In the genomic region with DNA sequence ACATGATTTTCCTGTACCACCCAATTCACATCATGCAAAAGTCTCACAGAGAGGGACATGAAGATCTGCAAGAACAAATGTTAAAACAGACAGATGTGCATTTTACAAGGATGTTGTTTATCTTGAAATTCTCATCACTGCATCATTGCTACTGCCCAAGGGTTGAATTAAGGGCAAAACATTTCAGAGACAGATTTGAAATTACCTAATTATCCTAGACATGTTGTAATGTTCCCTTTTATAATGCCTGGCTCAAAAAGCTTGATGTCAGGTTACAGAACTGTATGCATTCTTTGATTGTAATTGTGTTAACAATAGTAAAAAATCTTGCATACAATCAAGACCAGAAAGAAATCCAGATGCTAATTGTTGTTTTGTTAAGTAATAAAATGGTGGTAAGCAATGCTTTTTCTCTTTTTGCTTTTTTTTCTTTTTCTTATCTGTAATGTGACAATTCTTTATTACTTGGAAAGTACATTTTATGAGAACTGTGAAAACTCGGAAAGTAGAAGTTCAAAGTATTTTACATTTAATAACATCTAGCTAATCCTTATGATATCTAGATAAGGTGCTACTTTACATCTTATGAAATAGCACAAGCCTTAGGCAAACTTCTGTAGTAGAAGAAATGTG, we compare ENCODE assay signal across 15 cellular contexts. TPM values are rescaled to one million over a fixed set of nuclear protein-coding genes. Genes with fewer than 3 reads are reported as not detected.
DNase-seq lines count a peak whose midpoint lies in the region; ATAC-seq and TF ChIP-seq lines count a peak whose summit lies in the region.
"Had no signal": no experiment of that assay in that cellular context is flagged by ENCODE, and none has a peak within 500 bp of the region (broad histone marks: within the 10 kb centered on the region; RNA-seq: fewer than 3 reads in every experiment).

No MANE protein-coding gene starts in this region.

- CTCF ChIA-PET in A673 (lab: Charles Lee): no interaction called here

- H3K27ac ChIP-seq in GM23248: no peak overlapping the region
- peak overlapping the region; percentile 60; the same call in 1 of the 2 replicates for H3K27ac ChIP-seq in SK-N-MC
- H3K27ac ChIP-seq in smooth muscle cell (ENCODE audit: low read depth): peak overlapping the region; percentile 99
- no peak overlapping the region for H3K27ac ChIP-seq in A673 (ENCODE audit: low read depth, low read length, poor library complexity, severe bottlenecking)
- H3K27ac ChIP-seq: KMS-11 had no signal

- no peak for TF ChIP-seq CTCF in smooth muscle cell (IDR thresholded peaks at IDR 0.05; ENCODE audit: borderline replicate concordance, insufficient read depth, poor library complexity, severe bottlenecking)
- no peak for TF ChIP-seq CTCF in A673 (conservative IDR thresholded peaks at IDR 0.05; ENCODE audit: low read depth, low read length)

- H4K20me1 ChIP-seq in GM23248 (ENCODE audit: insufficient read depth): no peaks in the 10 kb centered on the region
- no peaks in the 10 kb centered on the region for H4K20me1 ChIP-seq in smooth muscle cell (ENCODE audit: low read depth)

- intact Hi-C loops in A673 (cut with micrococcal nuclease; ENCODE audit: unreplicated experiment): no loop called here

- in situ Hi-C loops in GM23248 (cut with MboI): no loop called here

- BruUV-seq in A673 (replicated peaks; lab: Mats Ljungman, UMichigan): no TSS peak

- POLR2A ChIA-PET in A673 (lab: Charles Lee; ENCODE audit: low non-redundant PET): no interaction called here

- no peaks in the 10 kb centered on the region; the same call in 1 of the 2 replicates for H3K36me3 ChIP-seq in GM23248 (ENCODE audit: low read depth)
- no peaks in the 10 kb centered on the region for H3K36me3 ChIP-seq in SK-N-MC (ENCODE audit: insufficient read depth, low read length)
- H3K36me3 ChIP-seq in smooth muscle cell (ENCODE audit: low read depth): no peaks in the 10 kb centered on the region
- H3K36me3 ChIP-seq in A673 (ENCODE audit: insufficient read depth, low read length, poor library complexity, severe bottlenecking): no peaks in the 10 kb centered on the region

- H3K4me3 ChIP-seq in GM23248 (no peak overlapping the region), SK-N-MC (no peak overlapping the region), smooth muscle cell (no peak overlapping the region), A673 (ENCODE audit: low read depth, low read length, poor library complexity, severe bottlenecking) (no peak overlapping the region)

- H2AFZ ChIP-seq in GM23248 (no peak overlapping the region), smooth muscle cell (ENCODE audit: low read depth) (no peak overlapping the region)

- no peaks in the 10 kb centered on the region for H3K27me3 ChIP-seq in GM23248 (replicated peaks; ENCODE audit: insufficient read depth)
- no peaks in the 10 kb centered on the region for H3K27me3 ChIP-seq in smooth muscle cell (ENCODE audit: low read depth)
- no peaks in the 10 kb centered on the region for H3K27me3 ChIP-seq in A673 (replicated peaks; ENCODE audit: insufficient read depth, low read depth, low read length, poor library complexity)

- DNase-seq in GM23248: peak; percentile 26
- no peak for DNase-seq in SK-N-MC (ENCODE audit: low read depth, low spot score)
- peak; percentile 60 for DNase-seq in fibroblast of gingiva (ENCODE audit: low read depth)
- no peak for DNase-seq in smooth muscle cell (lab: John Stamatoyannopoulos, UW; ENCODE audit: unreplicated experiment)
- no peak for DNase-seq in A673 (ENCODE audit: low spot score)
- no peak for DNase-seq in central memory CD4-positive, alpha-beta T cell
- DNase-seq: CD4-positive, alpha-beta memory T cell; DMS53; MV-4-11; NCI-H1930; NCI-H226; NCI-H524; SIG-M5 had no signal

- WGBS in GM23248 (ENCODE audit: low coverage in 1 of 2, low lambda C conversion rate in 2 of 2, missing lambda C conversion rate in 2 of 2), 2 experiments: 62 to 70% methylated on average over 1 of the region's 1 CpG
- 47% methylated on average over 1 of the region's 1 CpG for WGBS in smooth muscle cell (ENCODE audit: low lambda C conversion rate)

- H3K9me2 ChIP-seq in GM23248 (ENCODE audit: insufficient read depth): no peaks in the 10 kb centered on the region

- H3K79me2 ChIP-seq in GM23248 (ENCODE audit: insufficient read depth): peaks cover 10% of the 10 kb centered on the region
- no peaks in the 10 kb centered on the region for H3K79me2 ChIP-seq in smooth muscle cell (ENCODE audit: low read depth)

- peaks cover 56% of the 10 kb centered on the region for H3F3A ChIP-seq in GM23248 (ENCODE audit: insufficient read depth)
- peaks cover 25% of the 10 kb centered on the region for H3F3A ChIP-seq in smooth muscle cell (ENCODE audit: low read depth)

- peaks cover 31% of the 10 kb centered on the region for H3K4me1 ChIP-seq in GM23248 (ENCODE audit: insufficient read depth)
- H3K4me1 ChIP-seq in smooth muscle cell (ENCODE audit: low read depth): peaks cover 24% of the 10 kb centered on the region
- H3K4me1 ChIP-seq in A673 (ENCODE audit: insufficient read depth, low read length, poor library complexity, severe bottlenecking): peaks cover 19% of the 10 kb centered on the region

- no peak for ATAC-seq in GM19035 (IDR thresholded peaks at IDR 0.05; ENCODE audit: unreplicated experiment)

- H3K9ac ChIP-seq in GM23248 (no peak overlapping the region), SK-N-MC (ENCODE audit: insufficient read length) (no peak overlapping the region), smooth muscle cell (ENCODE audit: low read depth) (no peak overlapping the region)
- H3K9ac ChIP-seq: KMS-11 had no signal

- no peak overlapping the region for H3K4me2 ChIP-seq in GM23248 (ENCODE audit: unreplicated experiment)
- H3K4me2 ChIP-seq in smooth muscle cell: no peak overlapping the region
- H3K4me2 ChIP-seq: KMS-11 had no signal

- H3K9me3 ChIP-seq in GM23248 (ENCODE audit: low read depth) (no peaks in the 10 kb centered on the region), SK-N-MC (ENCODE audit: low read depth, low read length) (no peaks in the 10 kb centered on the region), smooth muscle cell (replicated peaks; ENCODE audit: low read depth) (no peaks in the 10 kb centered on the region), A673 (ENCODE audit: low read depth, low read length, poor library complexity, severe bottlenecking) (no peaks in the 10 kb centered on the region)

RNA-seq across cellular contexts. Expression of gene DUSP14, which starts 3.6 kb away (rescaled TPM):
- 154 and 161 TPM in 2 replicates for total RNA-seq in GM23248 (2014; rRNA removed; shearing (Covaris generic))
- polyA plus RNA-seq in GM23248 (2016; fragmentation: Nextera tagmentation; extraction: Ambion mirVana): 153 and 157 TPM in 2 replicates
- 47.1 and 62.1 TPM in 2 replicates for total RNA-seq in smooth muscle cell
- 40.4 and 59.1 TPM in 2 replicates for polyA plus RNA-seq in smooth muscle cell
- 13.8 and 14.0 TPM in 2 replicates for total RNA-seq in A673 (2021)

Comparison
In these comparisons a context has a peak if more than half of its experiments do, and no peak if none do; other contexts are left out.
1. DNase-seq: peak in GM23248 (single experiment) and fibroblast of gingiva (single experiment); none in SK-N-MC (single experiment), smooth muscle cell (single experiment), A673 (single experiment) and central memory CD4-positive, alpha-beta T cell (single experiment).
2. H3K27ac ChIP-seq: peak in SK-N-MC (single experiment) and smooth muscle cell (single experiment); none in GM23248 (single experiment) and A673 (single experiment).